Comparison of ENCODE assay signal across 30 cellular contexts in the genomic region with DNA sequence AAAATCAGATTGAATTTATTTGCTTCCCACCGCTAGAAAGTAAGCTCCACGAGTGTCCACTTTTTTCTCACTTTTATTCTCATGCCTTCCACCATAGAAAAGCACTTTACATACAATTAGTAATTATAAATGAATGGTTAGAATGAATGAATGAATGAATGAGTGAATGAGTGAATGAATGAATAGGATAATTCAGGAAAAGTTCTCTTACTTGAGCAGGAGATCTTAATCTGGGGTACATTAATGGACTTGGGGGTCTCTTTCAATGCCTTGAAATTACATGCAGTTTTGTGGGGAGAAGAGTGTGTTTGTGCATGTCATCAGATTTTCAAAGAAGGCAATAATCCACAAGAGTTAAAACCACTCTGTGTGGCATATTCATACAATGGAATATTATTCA.
"Had no signal": no experiment of that assay in that cellular context is flagged by ENCODE, and none has a peak within 500 bp of the region (broad histone marks: within the 10 kb centered on the region; RNA-seq: fewer than 3 reads in every experiment).

No MANE protein-coding gene starts in this region.

- H3K36me3 ChIP-seq: brain microvascular endothelial cell, colonic mucosa, heart left ventricle had no signal

- H3K27ac ChIP-seq: brain microvascular endothelial cell, colonic mucosa, dorsolateral prefrontal cortex, VCaP had no signal

- FAIRE-seq: astrocyte, bronchial epithelial cell, TTC549 had no signal

- H3K4me3 Mint-ChIP-seq: activated CD8-positive, alpha-beta T cell treated with anti-CD3 and anti-CD28 coated beads for 36 hours; activated naive CD8-positive, alpha-beta T cell; activated T-cell treated with anti-CD3 and anti-CD28 coated beads, Interleukin-2, amount 50 U/mL, for 4 hours; activated T-helper 17 cell treated with anti-CD3 and anti-CD28 coated beads, Interleukin-2, amount 50 U/mL, for 72 hours; central memory CD8-positive, alpha-beta T cell; endodermal cell; WTC11 had no signal

- H3K27ac Mint-ChIP-seq: activated CD8-positive, alpha-beta T cell treated with anti-CD3 and anti-CD28 coated beads for 36 hours; activated naive CD8-positive, alpha-beta T cell; activated T-helper 17 cell treated with anti-CD3 and anti-CD28 coated beads, Interleukin-2, amount 50 U/mL, for 72 hours; endodermal cell; WTC11 had no signal

- ATAC-seq: activated CD4-positive, CD25-positive, alpha-beta regulatory T cell treated with anti-CD3 and anti-CD28 coated beads, Interleukin-2, amount 50 U/mL, for 24 hours; activated CD8-positive, alpha-beta T cell treated with anti-CD3 and anti-CD28 coated beads for 36 hours; activated T-cell treated with anti-CD3 and anti-CD28 coated beads, Interleukin-2, amount 50 U/mL, for 4 hours; activated T-helper 17 cell treated with anti-CD3 and anti-CD28 coated beads, Interleukin-2, amount 50 U/mL, for 72 hours; esophagus mucosa; heart left ventricle; WTC11 had no signal

- H3K4me1 ChIP-seq: colonic mucosa had no signal

- H3K9me3 ChIP-seq: colonic mucosa, heart left ventricle had no signal

- H3K27me3 ChIP-seq: brain microvascular endothelial cell, colonic mucosa, dorsolateral prefrontal cortex, heart left ventricle had no signal

- DNase-seq: activated CD4-positive, alpha-beta T cell treated with anti-CD3 and anti-CD28 coated beads for 48 hours; activated CD4-positive, alpha-beta T cell treated with anti-CD3 and anti-CD28 coated beads, Interleukin-2, amount 50 U/mL, for 1 hour; activated CD4-positive, alpha-beta T cell treated with anti-CD3 and anti-CD28 coated beads, Interleukin-2, amount 50 U/mL, for 48 hours; activated CD8-positive, alpha-beta memory T cell treated with anti-CD3 and anti-CD28 coated beads for 24 hours; activated CD8-positive, alpha-beta T cell treated with anti-CD3 and anti-CD28 coated beads for 36 hours; activated effector memory CD4-positive, alpha-beta T cell treated with Interleukin-2 at 50 U/mL for 16 hours; activated gamma-delta T cell treated with Interleukin-2 at 50 U/mL for 16 hours; activated naive CD4-positive, alpha-beta T cell treated with anti-CD3 and anti-CD28 coated beads, Interleukin-2, amount 50 U/mL, for 16 hours; activated naive CD4-positive, alpha-beta T cell treated with Interleukin-2 at 50 U/mL for 16 hours; activated T-cell treated with anti-CD3 and anti-CD28 coated beads, Interleukin-2, amount 50 U/mL, for 4 hours; amniotic stem cell; anterior cingulate cortex; brain microvascular endothelial cell; colonic mucosa; dorsolateral prefrontal cortex; effector memory CD4-positive, alpha-beta T cell; endodermal cell; foreskin fibroblast; heart left ventricle; T-helper 2 cell had no signal

- H3K4me3 ChIP-seq: colonic mucosa, dorsolateral prefrontal cortex, heart left ventricle had no signal

- H3K4me1 Mint-ChIP-seq: activated T-helper 17 cell treated with anti-CD3 and anti-CD28 coated beads, Interleukin-2, amount 50 U/mL, for 72 hours; endodermal cell; WTC11 had no signal

- H3K36me3 Mint-ChIP-seq: activated naive CD8-positive, alpha-beta T cell; WTC11 had no signal

- H3K9me3 Mint-ChIP-seq: activated CD8-positive, alpha-beta T cell treated with anti-CD3 and anti-CD28 coated beads for 36 hours; activated T-cell treated with anti-CD3 and anti-CD28 coated beads, Interleukin-2, amount 50 U/mL, for 4 hours; activated T-helper 17 cell treated with anti-CD3 and anti-CD28 coated beads, Interleukin-2, amount 50 U/mL, for 72 hours; central memory CD8-positive, alpha-beta T cell; endodermal cell had no signal
